In genomic region chr4:113645771-113646455, GRCh38 we compare ENCODE assay signal across 9 cellular contexts.
DNase-seq lines count a peak whose midpoint lies in the region; ATAC-seq and TF ChIP-seq lines count a peak whose summit lies in the region.
"Had no signal": no experiment of that assay in that cellular context is flagged by ENCODE, and none has a peak within 500 bp of the region (broad histone marks: within the 10 kb centered on the region; RNA-seq: fewer than 3 reads in every experiment).

No MANE protein-coding gene starts in this region.

- peaks cover 50% of the 10 kb centered on the region for H3K4me1 ChIP-seq in hepatocyte (ENCODE audit: insufficient read depth)
- peaks cover 18 to 61% (median 43%) of the 10 kb centered on the region in 4 donors for H3K4me1 ChIP-seq in stomach

- TF ChIP-seq CTCF in hepatocyte (IDR thresholded peaks at IDR 0.05; ENCODE audit: poor library complexity) (no peak), stomach (IDR thresholded peaks at IDR 0.05) (no peak)

- 42% methylated on average over 5 of the region's 5 CpGs for WGBS in hepatocyte (ENCODE audit: low lambda C conversion rate, missing lambda C conversion rate)
- WGBS in stomach, 5 donors, result 34 to 56% (median 48%) methylated on average over 5 of the region's 5 CpGs

- H3K27ac ChIP-seq in hepatocyte (peak overlapping the region; percentile 67), stomach (peak overlapping the region; percentile 66 to 86 (median 80))
- H3K27ac ChIP-seq: WERI-Rb-1 had no signal

- peaks cover 69% of the 10 kb centered on the region for H3K79me2 ChIP-seq in hepatocyte

- H3K9me3 ChIP-seq in hepatocyte (ENCODE audit: low read depth), result no peaks in the 10 kb centered on the region
- no peaks in the 10 kb centered on the region for H3K9me3 ChIP-seq in stomach

- no peak overlapping the region for H2AFZ ChIP-seq in hepatocyte

- H4K20me1 ChIP-seq in hepatocyte (ENCODE audit: insufficient read depth, poor library complexity, severe bottlenecking), result no peaks in the 10 kb centered on the region

- TF ChIP-seq POLR2A in stomach (IDR thresholded peaks at IDR 0.05), result no peak

- TF ChIP-seq EP300 in stomach (IDR thresholded peaks at IDR 0.05), result no peak

- H3K4me2 ChIP-seq in hepatocyte, result peak overlapping the region; percentile 54

- H3K9me2 ChIP-seq in hepatocyte (replicated peaks; ENCODE audit: insufficient read depth), result no peaks in the 10 kb centered on the region

- DNase-seq in NCI-H345 (lab: John Stamatoyannopoulos, UW), result peak; percentile 3
- no peak for DNase-seq in NCI-H345 treated with DMSO at 0.1 percent for 48 hours (lab: John Stamatoyannopoulos, UW; ENCODE audit: unreplicated experiment)
- DNase-seq in T1000 (lab: John Stamatoyannopoulos, UW), result peak; percentile 55
- peak; percentile 75 for DNase-seq in hepatocyte (ENCODE audit: low spot score)
- peak; percentile 63 for DNase-seq in stomach
- no peak for DNase-seq in GOT3 (lab: John Stamatoyannopoulos, UW)

- ATAC-seq in HG03469 (IDR thresholded peaks at IDR 0.05; ENCODE audit: unreplicated experiment), result no peak
- ATAC-seq in HG03378 (IDR thresholded peaks at IDR 0.05; ENCODE audit: unreplicated experiment), result no peak

- H3K4me3 ChIP-seq in hepatocyte, result no peak overlapping the region
- H3K4me3 ChIP-seq in stomach, result no peak overlapping the region

- no peaks in the 10 kb centered on the region for H3K27me3 ChIP-seq in hepatocyte
- no peaks in the 10 kb centered on the region for H3K27me3 ChIP-seq in stomach

- intact Hi-C loops in stomach (cut with DNase I; ENCODE audit: low total_unique reads), result no loop called here

- H3K36me3 ChIP-seq in hepatocyte (replicated peaks; ENCODE audit: insufficient read depth, low read depth) (no peaks in the 10 kb centered on the region), stomach (no peaks in the 10 kb centered on the region)
- H3K36me3 ChIP-seq: WERI-Rb-1 had no signal

Comparison
In these comparisons a context has a peak if more than half of its experiments do, and no peak if none do; other contexts are left out.
1. DNase-seq: peak in NCI-H345 (single experiment), T1000 (single experiment), hepatocyte (single experiment) and stomach (single experiment); none in NCI-H345 treated with DMSO at 0.1 percent for 48 hours (single experiment) and GOT3 (single experiment).